In genomic region chr20:52145587-52145986, GRCh38 we compare ENCODE assay signal across 26 cellular contexts. TPM values are rescaled to one million over a fixed set of nuclear protein-coding genes. Genes with fewer than 3 reads are reported as not detected.
DNase-seq lines count a peak whose midpoint lies in the region; ATAC-seq and TF ChIP-seq lines count a peak whose summit lies in the region.
"Had no signal": no experiment of that assay in that cellular context is flagged by ENCODE, and none has a peak within 500 bp of the region (broad histone marks: within the 10 kb centered on the region; RNA-seq: fewer than 3 reads in every experiment).

No MANE protein-coding gene starts in this region.

- intact Hi-C loops in left cardiac atrium (cut with DNase I), result no loop called here

- no peaks in the 10 kb centered on the region for H3K9me3 ChIP-seq in RWPE2 (ENCODE audit: severe bottlenecking)
- H3K9me3 ChIP-seq: A549 had no signal

- H3K36me3 ChIP-seq in RWPE2 (ENCODE audit: low read depth), result 0 out of 2 replicates have a peak, but pooled peaks cover 4% of the 10 kb centered on the region

- TF ChIP-seq CTCF in RWPE2 (IDR thresholded peaks at IDR 0.05; ENCODE audit: poor library complexity, severe bottlenecking), result no peak

- no peaks in the 10 kb centered on the region for H3K4me1 ChIP-seq in RWPE2 (ENCODE audit: insufficient read depth, poor library complexity, severe bottlenecking)
- H3K4me1 ChIP-seq: A549 had no signal

- ATAC-seq in RWPE2 (ENCODE audit: low read depth) (peak; percentile 55; the same call in 1 of the 3 replicates), HG03354 (IDR thresholded peaks at IDR 0.05; ENCODE audit: poor library complexity, severe bottlenecking, unreplicated experiment) (no peak), left cardiac atrium (no peak)
- ATAC-seq: A549, HCT116 had no signal

- peak; percentile 9 for DNase-seq in HCEC 1CT
- DNase-seq in LHCN-M2 (ENCODE audit: low read depth), result peak; percentile 32
- no peak for DNase-seq in RWPE2 (ENCODE audit: low spot score)
- peak; percentile 11 for DNase-seq in kidney tubule cell (ENCODE audit: low spot score)
- no peak for DNase-seq in NCI-H345 treated with DMSO at 0.1 percent for 48 hours (lab: John Stamatoyannopoulos, UW; ENCODE audit: unreplicated experiment)
- DNase-seq in left cardiac atrium, result no peak
- DNase-seq: AML-193; CD4-positive, alpha-beta T cell; KBM-7; NCI-H1092; NCI-H1436; NCI-H187; NCI-H2081 treated with DMSO at 0.1 percent for 48 hours; NCI-H2171; NCI-H446; NCI-H524 treated with DMSO at 0.1 percent for 48 hours; NCI-H774; NK-92 treated with Interleukin-12 subunit alpha and Interleukin-12 subunit beta, amount 100 ng/mL, for 24 hours; PC-9; SHP77 treated with DMSO at 0.1 percent for 48 hours; T-helper 1 cell had no signal

- no peak overlapping the region for H3K4me3 ChIP-seq in RWPE2 (ENCODE audit: severe bottlenecking)
- H3K4me3 ChIP-seq: A549; BLaER1 treated with 17β-estradiol and CSF1 and Interleukin-3, amounts not matched to agents 10 nM and 100 nM; PC-9 had no signal

- no peaks in the 10 kb centered on the region for H3K27me3 ChIP-seq in RWPE2 (ENCODE audit: insufficient read depth, poor library complexity, severe bottlenecking)
- H3K27me3 ChIP-seq: BLaER1 treated with 17β-estradiol and CSF1 and Interleukin-3, amounts not matched to agents 10 nM and 100 nM had no signal

- H3K27ac ChIP-seq in RWPE2 (ENCODE audit: poor library complexity, severe bottlenecking), result no peak overlapping the region
- H3K27ac ChIP-seq: A549; BLaER1 treated with 17β-estradiol and CSF1 and Interleukin-3, amounts not matched to agents 10 nM and 100 nM; PC-9; RWPE1 had no signal

RNA-seq across cellular contexts. Expression of gene ZFP64, which starts 46.0 kb away (rescaled TPM):
- 8.3 and 9.1 TPM in 2 replicates for total RNA-seq in LHCN-M2 (2014; rRNA removed)
- polyA plus RNA-seq in LHCN-M2 (2012), result 6.2 TPM
- total RNA-seq in left cardiac atrium, result 1 to 10 TPM; 6.7 to 8.6 TPM

Comparison
In these comparisons a context has a peak if more than half of its experiments do, and no peak if none do; other contexts are left out.
1. DNase-seq: peak in HCEC 1CT (single experiment), LHCN-M2 (single experiment) and kidney tubule cell (single experiment); none in RWPE2 (single experiment), NCI-H345 treated with DMSO at 0.1 percent for 48 hours (single experiment) and left cardiac atrium (single experiment).